38 cellular contexts compared by ENCODE assay signal in the genomic region with DNA sequence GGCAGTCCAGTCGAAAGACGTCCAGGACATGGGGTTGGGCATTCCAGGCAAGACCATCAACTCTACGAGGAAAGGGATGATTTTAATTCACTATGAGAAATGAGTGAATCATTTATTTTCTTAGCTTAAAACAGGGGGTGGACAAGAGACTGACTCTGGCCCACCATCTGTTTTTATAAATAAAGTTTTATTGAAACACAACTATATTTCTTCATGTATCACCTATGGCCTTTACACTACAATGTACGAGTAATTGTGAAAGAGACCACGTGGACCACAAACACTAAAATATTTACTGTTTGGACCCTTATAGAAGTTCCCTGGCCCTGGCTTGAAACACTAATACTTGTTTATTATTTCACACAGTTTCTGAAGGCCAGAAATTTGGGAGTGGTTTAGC. TPM values are rescaled to one million over a fixed set of nuclear protein-coding genes. Genes with fewer than 3 reads are reported as not detected.
DNase-seq lines count a peak whose midpoint lies in the region; ATAC-seq, FAIRE-seq and TF ChIP-seq lines count a peak whose summit lies in the region.
"Had no signal": no experiment of that assay in that cellular context is flagged by ENCODE, and none has a peak within 500 bp of the region (broad histone marks: within the 10 kb centered on the region; RNA-seq: fewer than 3 reads in every experiment).

No MANE protein-coding gene starts in this region.

- no peak for DNase-seq in HepG2 (ENCODE audit: low spot score)
- no peak for DNase-seq in right lobe of liver
- DNase-seq in GM12878 (ENCODE audit: low read depth, low spot score), result no peak
- DNase-seq in K562 (ENCODE audit: extremely low read depth in 1 of 4, low spot score in 3 of 4), result no peak
- DNase-seq in tibial nerve (ENCODE audit: low spot score in 2 of 2), result no peak
- DNase-seq: 8988T; ACHN; AML-193; BE2C; C1 segment of cervical spinal cord; Caco-2; Calu3; CD4-positive, alpha-beta memory T cell; CD4-positive, alpha-beta T cell; CD4-positive, CD25-positive, alpha-beta regulatory T cell; CD8-positive, alpha-beta memory T cell; CD8-positive, alpha-beta T cell; COR-L47; DMS 273 treated with DMSO at 0.1 percent for 48 hours; DMS153; DMS53; DMS79; DMS79 treated with DMSO at 0.1 percent for 48 hours; DND-41; EL had no signal

- ATAC-seq in HepG2 (no peak), right lobe of liver (no peak), GM12878 (no peak), K562 (no peak), esophagus mucosa (no peak)
- ATAC-seq: A549; CD8-positive, alpha-beta T cell had no signal

- H3K27ac ChIP-seq in HepG2 (ENCODE audit: extremely low read length, insufficient read depth, low read length), result no peak overlapping the region
- no peak overlapping the region for H3K27ac ChIP-seq in right lobe of liver
- H3K27ac ChIP-seq in GM12878 (ENCODE audit: control insufficient read depth, insufficient read depth), result no peak overlapping the region
- H3K27ac ChIP-seq in K562 (ENCODE audit: extremely low read depth, low read depth, low read length), result no peak overlapping the region
- no peak overlapping the region for H3K27ac ChIP-seq in tibial nerve
- H3K27ac ChIP-seq: 22Rv1; A549; BLaER1; BLaER1 treated with 17β-estradiol and CSF1 and Interleukin-3, amounts not matched to agents 10 nM and 100 nM; C4-2B had no signal

- TF ChIP-seq POLR2A in HepG2 (IDR thresholded peaks at IDR 0.05; ENCODE audit: insufficient read depth in 1 of 2, low read depth in 2 of 2, low read length in 2 of 2), result no peak
- TF ChIP-seq POLR2A in right lobe of liver (IDR thresholded peaks at IDR 0.05), result no peak
- no peak for TF ChIP-seq POLR2A in GM12878 (IDR thresholded peaks at IDR 0.05; ENCODE audit: low read depth, low read length)
- TF ChIP-seq POLR2A in K562 (conservative IDR thresholded peaks at IDR 0.05), result no peak
- TF ChIP-seq POLR2A in tibial nerve (IDR thresholded peaks at IDR 0.05), result no peak

- RAD21 ChIA-PET in GM12878 (lab: Charles Lee; ENCODE audit: unreplicated experiment), result no interaction called here

- TF ChIP-seq EP300 in HepG2 (IDR thresholded peaks at IDR 0.05; ENCODE audit: low read depth in 2 of 2, low read length in 2 of 2), result no peak
- no peak for TF ChIP-seq EP300 in HepG2 (CRISPR knock-in tag; IDR thresholded peaks at IDR 0.05; ENCODE audit: borderline replicate concordance)
- TF ChIP-seq EP300 in GM12878 (IDR thresholded peaks at IDR 0.05; ENCODE audit: borderline replicate concordance in 1 of 2, control insufficient read depth in 1 of 2, low read depth in 2 of 2, low read length in 2 of 2), result no peak
- TF ChIP-seq EP300 in K562 (IDR thresholded peaks at IDR 0.05; ENCODE audit: low read length), result no peak
- no peak for TF ChIP-seq EP300 in tibial nerve (IDR thresholded peaks at IDR 0.05)

- H2AFZ ChIP-seq in HepG2 (ENCODE audit: low read length) (no peak overlapping the region), GM12878 (ENCODE audit: control insufficient read depth, low read depth, low read length) (no peak overlapping the region), K562 (ENCODE audit: low read depth, low read length) (no peak overlapping the region)

- H4K20me1 ChIP-seq in HepG2 (ENCODE audit: insufficient read depth, low read length) (no peaks in the 10 kb centered on the region), GM12878 (ENCODE audit: control insufficient read depth, insufficient read depth) (no peaks in the 10 kb centered on the region), K562 (replicated peaks; ENCODE audit: control insufficient read depth, insufficient read depth, low read length) (no peaks in the 10 kb centered on the region)
- H4K20me1 ChIP-seq: BLaER1; BLaER1 treated with 17β-estradiol and CSF1 and Interleukin-3, amounts not matched to agents 10 nM and 100 nM had no signal

- H3K36me3 ChIP-seq in HepG2 (replicated peaks in 1 of 2; ENCODE audit: control insufficient read depth in 1 of 2, insufficient read depth in 2 of 2, low read length in 2 of 2), result no peaks in the 10 kb centered on the region
- no peaks in the 10 kb centered on the region for H3K36me3 ChIP-seq in right lobe of liver
- H3K36me3 ChIP-seq in GM12878 (ENCODE audit: control insufficient read depth in 2 of 2, insufficient read depth in 2 of 2, low read length in 1 of 2), result no peaks in the 10 kb centered on the region
- no peaks in the 10 kb centered on the region for H3K36me3 ChIP-seq in K562 (ENCODE audit: control insufficient read depth, insufficient read depth, low read length)
- H3K36me3 ChIP-seq in tibial nerve, result peaks cover 0 to 11% (median 0%) of the 10 kb centered on the region in 3 donors
- H3K36me3 ChIP-seq: BE2C; BLaER1; BLaER1 treated with 17β-estradiol and CSF1 and Interleukin-3, amounts not matched to agents 10 nM and 100 nM had no signal

- 8% methylated on average over 5 of the region's 5 CpGs for WGBS in HepG2 (ENCODE audit: low lambda C conversion rate)
- WGBS in right lobe of liver (ENCODE audit: insufficient coverage, low coverage, low lambda C conversion rate, missing lambda C conversion rate), result 67% methylated on average over 5 of the region's 5 CpGs
- WGBS in GM12878 (ENCODE audit: insufficient coverage, insufficient replicate concordance, low lambda C conversion rate, missing lambda C conversion rate), result 33% methylated on average over 5 of the region's 5 CpGs
- 0% methylated on average over 5 of the region's 5 CpGs for WGBS in K562 (ENCODE audit: insufficient coverage, low coverage, missing lambda C conversion rate)
- 58 to 68% methylated on average over 5 of the region's 5 CpGs for WGBS in tibial nerve, 2 donors

- H3K9me3 ChIP-seq in HepG2 (ENCODE audit: low read length), result no peaks in the 10 kb centered on the region
- H3K9me3 ChIP-seq in right lobe of liver, result no peaks in the 10 kb centered on the region
- no peaks in the 10 kb centered on the region for H3K9me3 ChIP-seq in GM12878 (replicated peaks; ENCODE audit: control insufficient read depth, insufficient read depth, low read length)
- H3K9me3 ChIP-seq in K562 (replicated peaks; ENCODE audit: control insufficient read depth, insufficient read depth, low read depth, low read length), result no peaks in the 10 kb centered on the region
- no peaks in the 10 kb centered on the region for H3K9me3 ChIP-seq in tibial nerve
- H3K9me3 ChIP-seq: A549; BE2C; BLaER1; BLaER1 treated with 17β-estradiol and CSF1 and Interleukin-3, amounts not matched to agents 10 nM and 100 nM; Caco-2 had no signal

- H3K4me1 ChIP-seq in HepG2 (ENCODE audit: insufficient read depth, low read length), result no peaks in the 10 kb centered on the region
- H3K4me1 ChIP-seq in right lobe of liver, result no peaks in the 10 kb centered on the region
- H3K4me1 ChIP-seq in GM12878 (ENCODE audit: control insufficient read depth, insufficient read depth, low read length), result no peaks in the 10 kb centered on the region
- no peaks in the 10 kb centered on the region for H3K4me1 ChIP-seq in K562 (replicated peaks in 1 of 2; ENCODE audit: control insufficient read depth in 2 of 2, insufficient read depth in 2 of 2, low read length in 2 of 2)
- H3K4me1 ChIP-seq in tibial nerve, result no peaks in the 10 kb centered on the region
- H3K4me1 ChIP-seq: A549, BE2C, Caco-2 had no signal

- intact Hi-C loops in HepG2 (cut with micrococcal nuclease; ENCODE audit: unreplicated experiment) (no loop called here), right lobe of liver (cut with DNase I) (no loop called here), GM12878 (cut with micrococcal nuclease; ENCODE audit: unreplicated experiment) (no loop called here), K562 (cut with micrococcal nuclease) (no loop called here)

- POLR2A ChIA-PET in HepG2 (lab: Yijun Ruan, JAX) (no interaction called here), GM12878 (lab: Charles Lee) (no interaction called here), K562 (lab: Yijun Ruan, JAX) (interaction anchor here (0.7 kb wide), 1 partner anchor 105 kb away, joined by 3 read pairs; no protein-coding TSS in a partner anchor)

- no peaks in the 10 kb centered on the region for H3K9me1 ChIP-seq in K562 (ENCODE audit: control insufficient read depth, insufficient read depth, low read length)

- in situ Hi-C loops in HepG2 (cut with HindIII; ENCODE audit: extremely low pct_ligation_motif_present, low pct_unique_long_range_greater_than_20kb) (no loop called here), GM12878 (cut with MboI) (no loop called here), K562 (cut with MboI) (no loop called here)

- no peak overlapping the region for H3K4me3 ChIP-seq in HepG2 (replicated peaks in 1 of 3; ENCODE audit: insufficient read depth in 1 of 3, low read depth in 2 of 3, low read length in 3 of 3)
- no peak overlapping the region for H3K4me3 ChIP-seq in right lobe of liver
- H3K4me3 ChIP-seq in GM12878, result no peak overlapping the region
- no peak overlapping the region for H3K4me3 ChIP-seq in K562
- no peak overlapping the region for H3K4me3 ChIP-seq in tibial nerve
- H3K4me3 ChIP-seq: A549; BLaER1; BLaER1 treated with 17β-estradiol and CSF1 and Interleukin-3, amounts not matched to agents 10 nM and 100 nM had no signal

- FAIRE-seq in HepG2 (lab: Jason Lieb, UNC) (no peak), GM12878 (lab: Jason Lieb, UNC) (no peak), K562 (lab: Jason Lieb, UNC) (no peak)
- FAIRE-seq: A204.1, D721Med had no signal

- no peaks in the 10 kb centered on the region for H3K79me2 ChIP-seq in HepG2 (ENCODE audit: insufficient read depth, low read length)
- H3K79me2 ChIP-seq in GM12878 (ENCODE audit: control insufficient read depth, insufficient read depth, low read length), result no peaks in the 10 kb centered on the region
- no peaks in the 10 kb centered on the region for H3K79me2 ChIP-seq in K562 (ENCODE audit: control insufficient read depth, insufficient read depth, low read length)

- CTCF ChIA-PET in HepG2 (lab: Yijun Ruan, JAX; ENCODE audit: low intra/inter-chr PET ratio, low total read pairs), result no interaction called here
- CTCF ChIA-PET in GM12878 (lab: Yijun Ruan, JAX), result no interaction called here
- CTCF ChIA-PET in K562 (lab: Yijun Ruan, JAX; ENCODE audit: low intra/inter-chr PET ratio), result no interaction called here

- H3K4me2 ChIP-seq in HepG2 (ENCODE audit: low read depth, low read length), result no peak overlapping the region
- H3K4me2 ChIP-seq in GM12878 (ENCODE audit: control insufficient read depth, insufficient read depth), result no peak overlapping the region
- no peak overlapping the region for H3K4me2 ChIP-seq in K562 (ENCODE audit: insufficient read depth, low read length)
- H3K4me2 ChIP-seq: A549; BLaER1; BLaER1 treated with 17β-estradiol and CSF1 and Interleukin-3, amounts not matched to agents 10 nM and 100 nM had no signal

- BruUV-seq in HepG2 (replicated peaks; lab: Mats Ljungman, UMichigan) (no TSS peak), GM12878 (replicated peaks; lab: Mats Ljungman, UMichigan) (no TSS peak), K562 (replicated peaks; lab: Mats Ljungman, UMichigan) (no TSS peak)

- H3K9ac ChIP-seq in HepG2 (ENCODE audit: insufficient read depth, low read depth, low read length) (no peak overlapping the region), GM12878 (ENCODE audit: control insufficient read depth, insufficient read depth, low read length) (no peak overlapping the region), K562 (ENCODE audit: insufficient read depth in 1 of 2, low read depth in 2 of 2, low read length in 2 of 2) (no peak overlapping the region)
- H3K9ac ChIP-seq: BLaER1; BLaER1 treated with 17β-estradiol and CSF1 and Interleukin-3, amounts not matched to agents 10 nM and 100 nM had no signal

- no peak for TF ChIP-seq RAD21 in HepG2 (CRISPR knock-in tag; IDR thresholded peaks at IDR 0.05)
- no peak for TF ChIP-seq RAD21 in GM12878 (IDR thresholded peaks at IDR 0.05; ENCODE audit: insufficient read depth, low read depth, low read length)
- TF ChIP-seq RAD21 in K562 (CRISPR knock-in tag; conservative IDR thresholded peaks at IDR 0.05 in 1 of 2, IDR thresholded peaks at IDR 0.05 in 1 of 2), result no peak

- SMC1A ChIA-PET in GM12878 (lab: Charles Lee; ENCODE audit: uncharacterized antibody, unreplicated experiment), result no interaction called here

- no peaks in the 10 kb centered on the region for H3K27me3 ChIP-seq in HepG2 (ENCODE audit: control insufficient read depth in 1 of 2, insufficient read depth in 2 of 2, low read length in 2 of 2)
- H3K27me3 ChIP-seq in right lobe of liver, result no peaks in the 10 kb centered on the region
- H3K27me3 ChIP-seq in GM12878 (replicated peaks in 1 of 2; ENCODE audit: control insufficient read depth in 2 of 2, insufficient read depth in 2 of 2, low read length in 1 of 2), result no peaks in the 10 kb centered on the region; a peak in 2 of 4 replicates
- no peaks in the 10 kb centered on the region; a peak in 1 of 5 replicates for H3K27me3 ChIP-seq in K562 (ENCODE audit: control insufficient read depth in 2 of 2, insufficient read depth in 2 of 2, low read length in 2 of 2)
- no peaks in the 10 kb centered on the region for H3K27me3 ChIP-seq in tibial nerve
- H3K27me3 ChIP-seq: BE2C; BLaER1; BLaER1 treated with 17β-estradiol and CSF1 and Interleukin-3, amounts not matched to agents 10 nM and 100 nM had no signal

- TF ChIP-seq CTCF in HepG2 (CRISPR knock-in tag; IDR thresholded peaks at IDR 0.05), result no peak
- TF ChIP-seq CTCF in right lobe of liver (IDR thresholded peaks at IDR 0.05), result no peak
- no peak for TF ChIP-seq CTCF in GM12878 (IDR thresholded peaks at IDR 0.05 in 2 of 3, conservative IDR thresholded peaks at IDR 0.05 in 1 of 3; ENCODE audit: control insufficient read depth in 2 of 3, extremely low read depth in 1 of 3, insufficient read depth in 1 of 3, low read depth in 3 of 3, low read length in 3 of 3)
- TF ChIP-seq CTCF in K562 (IDR thresholded peaks at IDR 0.05 in 2 of 3, conservative IDR thresholded peaks at IDR 0.05 in 1 of 3; ENCODE audit: insufficient read depth in 2 of 3, low read depth in 1 of 3, low read length in 3 of 3), result no peak
- TF ChIP-seq CTCF in tibial nerve (IDR thresholded peaks at IDR 0.05), result no peak

RNA-seq across cellular contexts. Expression of a gene that starts 15.6 kb away (rescaled TPM):
- total RNA-seq in HepG2 (2016; rRNA removed; fragmentation: Illumina TruSeq; extraction: Trizol) (not detected in 2 replicates), right lobe of liver (under 1 TPM in 2 of 6 experiments, not detected in 4; 0.07 to 0.51 TPM), GM12878 (2014; rRNA removed) (not detected in 2 replicates), GM12878 (2014; rRNA removed; fragmentation: Illumina TruSeq; extraction: Trizol) (not detected in 2 replicates), GM12878 (2021) (not detected in 2 replicates), K562 (2014; rRNA removed) (not detected in 2 replicates), K562 (2014; rRNA removed; fragmentation: Illumina TruSeq; extraction: Trizol) (not detected in 2 replicates), K562 (2015; rRNA removed; fragmentation: Illumina TruSeq; extraction: Trizol) (not detected in 2 replicates), K562 (2021) (0.09 TPM in 1 of 2 replicates, not detected in the other), esophagus mucosa (not detected), tibial nerve (under 1 TPM in 3 of 4 donors, not detected in 1; 0.30 to 0.66 (median 0.59) TPM)
- not detected in 2 replicates for total RNA-seq in HepG2 (2016; cell fraction: cytosol; rRNA removed; fragmentation: Illumina TruSeq; extraction: Trizol; ENCODE audit: low read depth)
- total RNA-seq in HepG2 (2016; cell fraction: insoluble cytoplasmic fraction; rRNA removed; fragmentation: Illumina TruSeq; extraction: Trizol), result not detected in 2 replicates
- not detected in 2 replicates for total RNA-seq in HepG2 (2016; cell fraction: membrane; rRNA removed; fragmentation: Illumina TruSeq; extraction: Trizol)
- not detected in 2 replicates for total RNA-seq in HepG2 (2016; cell fraction: nucleus; rRNA removed; fragmentation: Illumina TruSeq; extraction: Trizol)
- polyA plus RNA-seq in HepG2 (2011; rRNA removed) (not detected in 2 replicates), GM12878 (2011; rRNA removed) (not detected in 2 replicates), GM12878 (2014; fragmentation: Illumina TruSeq; extraction: Trizol) (not detected in 2 replicates), GM12878 (2014; fragmentation: Nextera tagmentation; extraction: Ambion mirVana) (not detected), GM12878 (2014; rRNA removed) (0.06 and 0.08 TPM in 2 replicates), GM12878 (2016; fragmentation: Nextera tagmentation; extraction: Ambion mirVana) (not detected), K562 (2011; rRNA removed) (not detected in 2 replicates), K562 (2014; fragmentation: Illumina TruSeq; extraction: Trizol) (0.04 TPM in 1 of 2 replicates, not detected in the other), K562 (2014; fragmentation: Nextera tagmentation; extraction: Ambion mirVana) (not detected), K562 (2014; rRNA removed) (0.34 TPM in 1 of 2 replicates, not detected in the other)
- polyA plus RNA-seq in HepG2 (2011; cell fraction: cytosol; rRNA removed), result not detected in 2 replicates
- polyA plus RNA-seq in HepG2 (2011; cell fraction: nucleus; rRNA removed), result 0.03 TPM in 1 of 2 replicates, not detected in the other
- polyA plus RNA-seq in HepG2 (2012), result not detected in 2 replicates
- not detected in 2 replicates for polyA plus RNA-seq in HepG2 (2016; cell fraction: cytosol; fragmentation: Illumina TruSeq; extraction: Trizol; ENCODE audit: low read depth)
- not detected in 2 replicates for polyA plus RNA-seq in HepG2 (2016; cell fraction: insoluble cytoplasmic fraction; fragmentation: Illumina TruSeq; extraction: Trizol; ENCODE audit: low read depth)
- polyA plus RNA-seq in HepG2 (2016; cell fraction: membrane; fragmentation: Illumina TruSeq; extraction: Trizol; ENCODE audit: low read depth), result not detected in 2 replicates
- not detected in 2 replicates for polyA plus RNA-seq in HepG2 (2016; cell fraction: nucleus; fragmentation: Illumina TruSeq; extraction: Trizol; ENCODE audit: insufficient read depth, low read depth)
- polyA minus RNA-seq in HepG2 (2011; rRNA and poly(A)+ RNA removed; ENCODE audit: low replicate concordance), result not detected in 2 replicates
- polyA minus RNA-seq in HepG2 (2011; cell fraction: cytosol; rRNA and poly(A)+ RNA removed), result not detected in 2 replicates
- not detected in 2 replicates for polyA minus RNA-seq in HepG2 (2011; cell fraction: nucleus; rRNA and poly(A)+ RNA removed)
- not detected in 2 replicates for total RNA-seq in GM12878 (2013; cell fraction: nucleolus; rRNA removed)
- polyA plus RNA-seq in GM12878 (2011; ENCODE audit: low read depth), result not detected
- not detected in 2 replicates for polyA plus RNA-seq in GM12878 (2011; cell fraction: cytosol; rRNA removed)
- 0.07 TPM in 1 of 2 replicates, not detected in the other for polyA plus RNA-seq in GM12878 (2011; cell fraction: nucleus; rRNA removed)
- polyA plus RNA-seq in GM12878 (2012), result not detected in 2 replicates
- not detected in 2 replicates for polyA minus RNA-seq in GM12878 (2011; rRNA and poly(A)+ RNA removed)
- polyA minus RNA-seq in GM12878 (2011; cell fraction: cytosol; rRNA and poly(A)+ RNA removed), result not detected in 2 replicates
- polyA minus RNA-seq in GM12878 (2011; cell fraction: nucleus; rRNA and poly(A)+ RNA removed), result not detected in 2 replicates
- 0.14 TPM in 1 of 2 replicates, not detected in the other for total RNA-seq in K562 (2011; cell fraction: chromatin; rRNA removed; ENCODE audit: low replicate concordance)
- not detected in 2 replicates for total RNA-seq in K562 (2011; cell fraction: nucleolus; rRNA removed)
- not detected in 2 replicates for total RNA-seq in K562 (2011; cell fraction: nucleoplasm; rRNA removed)
- polyA plus RNA-seq in K562 (2011; cell fraction: cytosol; rRNA removed), result not detected in 2 replicates
- 0.06 TPM in 2 replicates for polyA plus RNA-seq in K562 (2011; cell fraction: nucleus; rRNA removed)
- 0.10 and 0.12 TPM in 2 replicates for polyA plus RNA-seq in K562 (2012)
- not detected in 2 replicates for polyA minus RNA-seq in K562 (2011; rRNA and poly(A)+ RNA removed)
- polyA minus RNA-seq in K562 (2011; cell fraction: cytosol; rRNA and poly(A)+ RNA removed), result not detected in 2 replicates
- not detected in 2 replicates for polyA minus RNA-seq in K562 (2011; cell fraction: nucleus; rRNA and poly(A)+ RNA removed)
- total RNA-seq: A172; A673; Calu3; CD8-positive, alpha-beta memory T cell; Daoy had no signal
- polyA plus RNA-seq: A549; AG04450; CD14-positive monocyte; CD4-positive, alpha-beta memory T cell; CD4-positive, CD25-positive, alpha-beta regulatory T cell; CD8-positive, alpha-beta memory T cell had no signal
